ENCODE assay signal across 9 cellular contexts in the genomic region with DNA sequence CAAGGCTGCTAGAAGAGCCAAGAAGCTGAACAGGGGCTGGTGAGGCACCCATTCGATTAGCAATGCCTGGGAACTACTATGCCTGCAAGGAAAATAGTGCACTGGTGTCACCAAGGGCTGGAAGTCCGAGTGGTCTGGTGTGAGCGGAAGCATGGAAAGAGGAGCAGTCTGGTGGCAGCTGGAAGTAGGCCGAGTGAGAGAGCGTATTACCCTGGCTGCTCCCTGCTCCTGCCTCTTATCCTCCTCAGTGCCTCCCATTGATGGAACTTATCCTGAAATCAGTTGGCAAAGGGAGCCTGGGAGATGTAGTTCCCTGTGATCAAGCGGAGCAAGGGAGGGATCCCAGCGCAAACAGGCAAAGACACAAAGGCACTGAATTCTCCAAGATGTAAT. TPM values are rescaled to one million over a fixed set of nuclear protein-coding genes. Genes with fewer than 3 reads are reported as not detected.
DNase-seq lines count a peak whose midpoint lies in the region; ATAC-seq lines count a peak whose summit lies in the region.
"Had no signal": no experiment of that assay in that cellular context is flagged by ENCODE, and none has a peak within 500 bp of the region (broad histone marks: within the 10 kb centered on the region; RNA-seq: fewer than 3 reads in every experiment).

No MANE protein-coding gene starts in this region.

- no peaks in the 10 kb centered on the region for H3K27me3 Mint-ChIP-seq in activated naive CD8-positive, alpha-beta T cell treated with anti-CD3 and anti-CD28 coated beads, Interleukin-2, amount 50 U/mL, for 24 hours

- ATAC-seq in left ventricle myocardium superior (peak; percentile 17), Right ventricle myocardium superior (ENCODE audit: poor library complexity) (no peak), GM18498 (IDR thresholded peaks at IDR 0.05; ENCODE audit: unreplicated experiment) (no peak), HG03045 (IDR thresholded peaks at IDR 0.05; ENCODE audit: unreplicated experiment) (no peak), HG02642 (IDR thresholded peaks at IDR 0.05; ENCODE audit: poor library complexity, unreplicated experiment) (no peak), GM21381 (IDR thresholded peaks at IDR 0.05; ENCODE audit: unreplicated experiment) (no peak)
- ATAC-seq in activated naive CD8-positive, alpha-beta T cell treated with anti-CD3 and anti-CD28 coated beads, Interleukin-2, amount 50 U/mL, for 24 hours: no peak

- peaks cover 49% of the 10 kb centered on the region for H3K36me3 Mint-ChIP-seq in activated naive CD8-positive, alpha-beta T cell treated with anti-CD3 and anti-CD28 coated beads, Interleukin-2, amount 50 U/mL, for 24 hours (ENCODE audit: low read depth)

- no peaks in the 10 kb centered on the region for H3K9me3 Mint-ChIP-seq in activated naive CD8-positive, alpha-beta T cell treated with anti-CD3 and anti-CD28 coated beads, Interleukin-2, amount 50 U/mL, for 24 hours

- DNase-seq in left ventricle myocardium superior (no peak), Right ventricle myocardium superior (no peak), medulla oblongata (ENCODE audit: extremely low spot score) (peak; percentile 60)
- DNase-seq in activated naive CD8-positive, alpha-beta T cell treated with anti-CD3 and anti-CD28 coated beads, Interleukin-2, amount 50 U/mL, for 24 hours: no peak
- DNase-seq: DND-41 had no signal

- peaks cover 95% of the 10 kb centered on the region for H3K4me1 Mint-ChIP-seq in activated naive CD8-positive, alpha-beta T cell treated with anti-CD3 and anti-CD28 coated beads, Interleukin-2, amount 50 U/mL, for 24 hours

- H3K4me3 Mint-ChIP-seq in activated naive CD8-positive, alpha-beta T cell treated with anti-CD3 and anti-CD28 coated beads, Interleukin-2, amount 50 U/mL, for 24 hours: peak overlapping the region; percentile 86

- intact Hi-C loops in left ventricle myocardium superior (cut with micrococcal nuclease): no loop called here
- intact Hi-C loops in Right ventricle myocardium superior (cut with DNase I): no loop called here

- H3K27ac Mint-ChIP-seq in activated naive CD8-positive, alpha-beta T cell treated with anti-CD3 and anti-CD28 coated beads, Interleukin-2, amount 50 U/mL, for 24 hours: peak overlapping the region; percentile 99

RNA-seq across cellular contexts. Expression of a gene that starts 9.6 kb away (rescaled TPM):
- total RNA-seq in left ventricle myocardium superior: 15.1 TPM
- 13.4 TPM for total RNA-seq in Right ventricle myocardium superior
